ENCODE assay signal across 1 cellular context in the genomic region with DNA sequence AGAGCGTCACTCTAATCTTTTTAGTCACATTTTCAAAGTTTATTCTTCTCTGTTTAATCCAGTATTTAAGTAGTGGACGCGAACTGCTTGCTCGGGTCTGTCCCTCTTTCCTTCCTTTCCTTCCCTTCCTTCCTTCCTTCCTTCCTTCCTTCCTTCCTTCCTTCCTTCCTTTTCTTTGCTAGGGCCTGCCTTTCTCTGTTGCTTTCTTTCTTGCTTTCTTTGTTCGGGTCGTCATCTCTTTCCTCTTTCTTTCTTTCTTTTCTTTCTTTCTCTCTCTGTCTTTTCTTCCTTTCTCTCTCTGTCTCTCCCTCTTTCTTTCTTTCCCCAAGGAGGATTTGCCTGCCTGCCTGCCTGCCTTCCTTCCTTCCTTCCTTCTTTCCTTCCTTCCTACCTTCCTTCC.
TF ChIP-seq lines count a peak whose summit lies in the region.

No MANE protein-coding gene starts in this region.

TF ChIP-seq in SK-N-SH, 30 proteins besides CTCF, POLR2A, EP300 and RAD21 (continued from another document):
- TF ChIP-seq SIN3A (IDR thresholded peaks at IDR 0.05; ENCODE audit: borderline replicate concordance, low read depth, low read length) (no peak), NRF1 (IDR thresholded peaks at IDR 0.05; ENCODE audit: low read depth, low read length) (no peak), ELF1 (IDR thresholded peaks at IDR 0.05) (no peak), TAF1 (IDR thresholded peaks at IDR 0.05; ENCODE audit: borderline replicate concordance, low read depth, low read length) (no peak), RFX5 (IDR thresholded peaks at IDR 0.05; ENCODE audit: low read length) (no peak)
- TF ChIP-seq, protein P1, sequence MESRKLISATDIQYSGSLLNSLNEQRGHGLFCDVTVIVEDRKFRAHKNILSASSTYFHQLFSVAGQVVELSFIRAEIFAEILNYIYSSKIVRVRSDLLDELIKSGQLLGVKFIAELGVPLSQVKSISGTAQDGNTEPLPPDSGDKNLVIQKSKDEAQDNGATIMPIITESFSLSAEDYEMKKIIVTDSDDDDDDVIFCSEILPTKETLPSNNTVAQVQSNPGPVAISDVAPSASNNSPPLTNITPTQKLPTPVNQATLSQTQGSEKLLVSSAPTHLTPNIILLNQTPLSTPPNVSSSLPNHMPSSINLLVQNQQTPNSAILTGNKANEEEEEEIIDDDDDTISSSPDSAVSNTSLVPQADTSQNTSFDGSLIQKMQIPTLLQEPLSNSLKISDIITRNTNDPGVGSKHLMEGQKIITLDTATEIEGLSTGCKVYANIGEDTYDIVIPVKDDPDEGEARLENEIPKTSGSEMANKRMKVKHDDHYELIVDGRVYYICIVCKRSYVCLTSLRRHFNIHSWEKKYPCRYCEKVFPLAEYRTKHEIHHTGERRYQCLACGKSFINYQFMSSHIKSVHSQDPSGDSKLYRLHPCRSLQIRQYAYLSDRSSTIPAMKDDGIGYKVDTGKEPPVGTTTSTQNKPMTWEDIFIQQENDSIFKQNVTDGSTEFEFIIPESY (IDR thresholded peaks at IDR 0.05; ENCODE audit: borderline replicate concordance, low read depth) = no peak
TF ChIP-seq in SK-N-SH: peak in this region for 0.
